Comparison of ENCODE assay signal across 8 cellular contexts in genomic region chr15:90231028-90232017, GRCh38. TPM values are rescaled to one million over a fixed set of nuclear protein-coding genes. Genes with fewer than 3 reads are reported as not detected.
A peak's percentile ranks its signal among the peaks of the same experiment; 100 is the strongest.
DNase-seq lines count a peak whose midpoint lies in the region; ATAC-seq, FAIRE-seq and TF ChIP-seq lines count a peak whose summit lies in the region.

No MANE protein-coding gene starts in this region.

- DNase-seq in A549 (ENCODE audit: low read depth in 1 of 2, low spot score in 1 of 2): no peak
- peak; percentile 11 for DNase-seq in NOMO-1 treated with dmso at 0.1 percent for 144 hours (lab: John Stamatoyannopoulos, UW; ENCODE audit: unreplicated experiment)
- DNase-seq in activated effector memory CD4-positive, alpha-beta T cell treated with Interleukin-2 at 50 U/mL for 16 hours: peak; percentile 76
- DNase-seq in stimulated activated naive CD8-positive, alpha-beta T cell treated with anti-CD3 and anti-CD28 coated beads, Interleukin-15, Interleukin-2, amounts not matched to agents 100 U/mL and 50 U/mL, for 24 hours: peak; percentile 69
- no peak for DNase-seq in G401 (ENCODE audit: low spot score)

- CTCF ChIA-PET in A549 (lab: Yijun Ruan, JAX): interaction anchor here (1.3 to 36.4 kb wide), 8 partner anchors 11 to 333 kb away, joined by 3 to 732 read pairs (median 6); partner anchors contain the start of gene TTLL13

- TF ChIP-seq CTCF in A549 (IDR thresholded peaks at IDR 0.05): no peak

- H3K9ac ChIP-seq in muscle layer of colon (ENCODE audit: low read length): no peak overlapping the region

- H3K27me3 ChIP-seq in muscle layer of colon (ENCODE audit: control insufficient read depth in 1 of 2, insufficient read depth in 2 of 2, low read length in 2 of 2): no peaks in the 10 kb centered on the region

- TF ChIP-seq EP300 in A549 (IDR thresholded peaks at IDR 0.05): no peak

- TF ChIP-seq RAD21 in A549 (conservative IDR thresholded peaks at IDR 0.05 in 1 of 2, IDR thresholded peaks at IDR 0.05 in 1 of 2): no peak

- H3K4me3 ChIP-seq in A549 (no peak overlapping the region), muscle layer of colon (ENCODE audit: low read depth in 1 of 2, low read length in 2 of 2) (no peak overlapping the region)

- no peak for FAIRE-seq in A549 (lab: Jason Lieb, UNC)

- H3K4me2 ChIP-seq in A549: peak overlapping the region; percentile 93

- H3K36me3 ChIP-seq in muscle layer of colon (ENCODE audit: insufficient read depth, low read length): peaks cover 38% of the 10 kb centered on the region

- H3K27ac ChIP-seq in A549 (peak overlapping the region in 1 of 2 experiments; percentile 90; a peak in 1 of 6 replicates), muscle layer of colon (ENCODE audit: low read depth, low read length) (peak overlapping the region; percentile 21)

- in situ Hi-C loops in G401 (cut with HindIII; ENCODE audit: low sequenced_read_pairs): no loop called here

- ATAC-seq in A549 (no peak), HG02938 (IDR thresholded peaks at IDR 0.05; ENCODE audit: unreplicated experiment) (no peak), GM21576 (IDR thresholded peaks at IDR 0.05; ENCODE audit: unreplicated experiment) (no peak)
- peak; percentile 28 for ATAC-seq in stimulated activated naive CD8-positive, alpha-beta T cell treated with anti-CD3 and anti-CD28 coated beads, Interleukin-15, Interleukin-2, amounts not matched to agents 100 U/mL and 50 U/mL, for 24 hours

- H3K4me1 ChIP-seq in A549: peaks cover 26% of the 10 kb centered on the region
- H3K4me1 ChIP-seq in muscle layer of colon (ENCODE audit: insufficient read depth, low read length): peaks cover 62% of the 10 kb centered on the region

- whole genome bisulfite sequencing in A549 (ENCODE audit: missing lambda C conversion rate): 75% methylated on average over 27 of the region's 27 CpGs

- no peak for TF ChIP-seq POLR2A in A549 (IDR thresholded peaks at IDR 0.05; ENCODE audit: low read length)

- POLR2A ChIA-PET in A549 (lab: Yijun Ruan, JAX): interaction anchor here (0.6 to 0.9 kb wide), 2 partner anchors 11 to 88 kb away, joined by 3 read pairs; no protein-coding TSS in a partner anchor

- no peaks in the 10 kb centered on the region for H3K9me3 ChIP-seq in A549
- no peaks in the 10 kb centered on the region for H3K9me3 ChIP-seq in muscle layer of colon (ENCODE audit: low read length)

TF ChIP-seq in A549, 52 proteins besides CTCF, POLR2A, EP300 and RAD21:
- no peak for TF ChIP-seq HEYL (CRISPR knock-in tag; IDR thresholded peaks at IDR 0.05)
- no peak for TF ChIP-seq KDM5A (IDR thresholded peaks at IDR 0.05)
- TF ChIP-seq E2F6 (IDR thresholded peaks at IDR 0.05; ENCODE audit: borderline replicate concordance, low read depth): no peak
- TF ChIP-seq HOXA7 (CRISPR knock-in tag; IDR thresholded peaks at IDR 0.05): no peak
- TF ChIP-seq RCOR1 (IDR thresholded peaks at IDR 0.05; ENCODE audit: low read depth, low read length): no peak
- no peak for TF ChIP-seq SREBF2 (IDR thresholded peaks at IDR 0.05)
- no peak for TF ChIP-seq HES2 (IDR thresholded peaks at IDR 0.05)
- TF ChIP-seq ELK1 (IDR thresholded peaks at IDR 0.05; ENCODE audit: low read depth, low read length): no peak
- TF ChIP-seq EHMT2 (IDR thresholded peaks at IDR 0.05; ENCODE audit: low read depth): no peak
- TF ChIP-seq CBX8 (IDR thresholded peaks at IDR 0.05): no peak
- no peak for TF ChIP-seq ZSCAN20 (CRISPR knock-in tag; IDR thresholded peaks at IDR 0.05)
- TF ChIP-seq BHLHE40 (IDR thresholded peaks at IDR 0.05; ENCODE audit: low read depth, low read length): no peak
- TF ChIP-seq NPAS2 (CRISPR knock-in tag; IDR thresholded peaks at IDR 0.05; ENCODE audit: borderline replicate concordance): no peak
- TF ChIP-seq GATA3 (IDR thresholded peaks at IDR 0.05; ENCODE audit: borderline replicate concordance): no peak
- no peak for TF ChIP-seq MAFK (IDR thresholded peaks at IDR 0.05; ENCODE audit: partially characterized antibody)
- TF ChIP-seq TFCP2L1 (CRISPR knock-in tag; IDR thresholded peaks at IDR 0.05): no peak
- TF ChIP-seq RFX5 (IDR thresholded peaks at IDR 0.05): no peak

RNA-seq across cellular contexts. Expression of gene CIB1, which starts 2.4 kb away (rescaled TPM):
- 84.1 and 130 TPM in 2 replicates for polyA plus RNA-seq in A549 (2011; rRNA removed)
- 187 and 202 TPM in 2 replicates for polyA plus RNA-seq in A549 (2012; cell fraction: cytosol; rRNA removed)
- polyA plus RNA-seq in A549 (2012; cell fraction: nucleus; rRNA removed): 190 and 198 TPM in 2 replicates
- 119 to 124 TPM (median 120 TPM) in 3 replicates for polyA plus RNA-seq in A549 (2017; fragmentation: RNase III; extraction: RNeasy Plus Mini Kit Qiagen cat#74134 plus additional on column Dnase treatment)
- polyA minus RNA-seq in A549 (2011; rRNA and poly(A)+ RNA removed): 47.5 and 53.3 TPM in 2 replicates
- total RNA-seq in G401 (2014; rRNA removed; shearing (Covaris generic)): 82.0 and 83.7 TPM in 2 replicates

RNA-seq across cellular contexts. Expression of gene GDPGP1, which starts 2.7 kb away (rescaled TPM):
- 5.4 and 5.7 TPM in 2 replicates for polyA plus RNA-seq in A549 (2011; rRNA removed)
- polyA plus RNA-seq in A549 (2012; cell fraction: cytosol; rRNA removed): 4.1 and 5.6 TPM in 2 replicates
- 7.8 and 8.5 TPM in 2 replicates for polyA plus RNA-seq in A549 (2012; cell fraction: nucleus; rRNA removed)
- polyA plus RNA-seq in A549 (2017; fragmentation: RNase III; extraction: RNeasy Plus Mini Kit Qiagen cat#74134 plus additional on column Dnase treatment): 3.8 to 5.1 TPM (median 4.4 TPM) in 3 replicates
- polyA minus RNA-seq in A549 (2011; rRNA and poly(A)+ RNA removed): 26.4 and 27.4 TPM in 2 replicates
- total RNA-seq in G401 (2014; rRNA removed; shearing (Covaris generic)): 3.4 and 4.2 TPM in 2 replicates

RNA-seq across cellular contexts. Expression of gene TTLL13, which starts 18.0 kb away (rescaled TPM):
- 0.56 and 0.61 TPM in 2 replicates for polyA plus RNA-seq in A549 (2011; rRNA removed)
- polyA plus RNA-seq in A549 (2012; cell fraction: cytosol; rRNA removed): 0.20 and 0.22 TPM in 2 replicates
- 0.24 and 0.28 TPM in 2 replicates for polyA plus RNA-seq in A549 (2012; cell fraction: nucleus; rRNA removed)
- 0.17 to 0.29 TPM (median 0.24 TPM) in 3 replicates for polyA plus RNA-seq in A549 (2017; fragmentation: RNase III; extraction: RNeasy Plus Mini Kit Qiagen cat#74134 plus additional on column Dnase treatment)
- polyA minus RNA-seq in A549 (2011; rRNA and poly(A)+ RNA removed): 0.58 and 1.1 TPM in 2 replicates
- total RNA-seq in G401 (2014; rRNA removed; shearing (Covaris generic)): not detected in 2 replicates

RNA-seq across cellular contexts. Expression of gene SEMA4B, which starts 30.2 kb away (rescaled TPM):
- polyA plus RNA-seq in A549 (2011; rRNA removed): 45.3 and 61.0 TPM in 2 replicates
- 70.7 and 85.3 TPM in 2 replicates for polyA plus RNA-seq in A549 (2012; cell fraction: cytosol; rRNA removed)
- polyA plus RNA-seq in A549 (2012; cell fraction: nucleus; rRNA removed): 165 and 233 TPM in 2 replicates
- 39.2 to 55.6 TPM (median 47.1 TPM) in 3 replicates for polyA plus RNA-seq in A549 (2017; fragmentation: RNase III; extraction: RNeasy Plus Mini Kit Qiagen cat#74134 plus additional on column Dnase treatment)
- 66.1 and 79.1 TPM in 2 replicates for polyA minus RNA-seq in A549 (2011; rRNA and poly(A)+ RNA removed)
- 7.1 and 25.4 TPM in 2 replicates for total RNA-seq in G401 (2014; rRNA removed; shearing (Covaris generic))

RNA-seq across cellular contexts. Expression of gene NGRN, which starts 34.1 kb away (rescaled TPM):
- 156 and 159 TPM in 2 replicates for polyA plus RNA-seq in A549 (2011; rRNA removed)
- 62.6 and 75.6 TPM in 2 replicates for polyA plus RNA-seq in A549 (2012; cell fraction: cytosol; rRNA removed)
- polyA plus RNA-seq in A549 (2012; cell fraction: nucleus; rRNA removed): 29.0 and 39.6 TPM in 2 replicates
- 83.2 to 83.9 TPM (median 83.3 TPM) in 3 replicates for polyA plus RNA-seq in A549 (2017; fragmentation: RNase III; extraction: RNeasy Plus Mini Kit Qiagen cat#74134 plus additional on column Dnase treatment)
- polyA minus RNA-seq in A549 (2011; rRNA and poly(A)+ RNA removed): 54.3 and 66.6 TPM in 2 replicates
- total RNA-seq in G401 (2014; rRNA removed; shearing (Covaris generic)): 105 and 114 TPM in 2 replicates

Comparison
In these comparisons a context has a peak if more than half of its experiments do, and no peak if none do; other contexts are left out.
1. DNase-seq: peak in NOMO-1 treated with dmso at 0.1 percent for 144 hours (single experiment), activated effector memory CD4-positive, alpha-beta T cell treated with Interleukin-2 at 50 U/mL for 16 hours (single experiment) and stimulated activated naive CD8-positive, alpha-beta T cell treated with anti-CD3 and anti-CD28 coated beads, Interleukin-15, Interleukin-2, amounts not matched to agents 100 U/mL and 50 U/mL, for 24 hours (single experiment); none in A549 (0 of 2) and G401 (single experiment).